In the genomic region with DNA sequence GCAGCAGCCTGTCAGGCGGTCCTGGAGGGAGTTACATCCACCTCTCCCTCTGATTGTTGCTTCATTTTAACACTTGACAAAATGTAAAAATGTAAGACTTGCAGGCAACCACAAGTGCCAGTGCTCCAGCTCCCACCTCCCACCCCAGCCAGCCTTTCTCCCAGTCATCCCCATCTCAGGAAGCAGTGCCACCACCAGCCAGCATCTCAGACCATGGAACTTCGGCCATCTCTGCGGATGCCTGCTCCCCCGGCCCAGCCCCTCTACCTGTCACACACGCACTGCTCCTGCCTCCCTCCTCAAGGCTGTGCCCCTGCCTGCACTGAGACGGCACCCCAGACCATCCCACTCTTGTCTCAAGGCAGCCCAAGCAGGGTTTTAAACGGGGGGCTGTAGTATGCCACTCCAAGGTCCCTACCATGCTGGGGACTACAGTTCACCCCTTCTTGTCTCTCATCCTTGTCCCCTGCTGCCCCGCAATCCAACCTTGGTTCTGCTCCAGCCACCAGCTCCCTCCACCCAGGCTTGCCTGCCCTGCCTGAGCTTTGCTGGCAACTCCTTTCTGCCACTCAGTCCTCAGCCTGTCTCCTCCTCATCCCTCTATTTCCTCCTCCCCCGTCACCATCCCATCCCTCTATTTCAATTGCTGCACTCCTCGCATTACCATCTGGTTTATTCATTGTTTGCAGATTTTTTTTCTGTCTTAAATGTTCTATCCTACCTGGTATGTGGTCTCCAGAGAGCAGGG, we compare ENCODE assay signal across 15 cellular contexts.
"Had no signal": no experiment of that assay in that cellular context is flagged by ENCODE, and none has a peak within 500 bp of the region (broad histone marks: within the 10 kb centered on the region; RNA-seq: fewer than 3 reads in every experiment).

No MANE protein-coding gene starts in this region.

- DNase-seq: activated CD4-positive, alpha-beta T cell treated with anti-CD3 and anti-CD28 coated beads, Interleukin-2, amount 10 ng/mL, durations not matched to agents 7 days and 5 days; activated naive CD4-positive, alpha-beta T cell treated with anti-CD3 and anti-CD28 coated beads, Interleukin-2, amount 10 ng/mL, durations not matched to agents 7 days and 5 days; body of pancreas; erythroblast; islet precursor cell; mucosa of descending colon; naive thymus-derived CD4-positive, alpha-beta T cell; occipital lobe; stimulated activated CD4-positive, alpha-beta T cell treated with anti-CD3 and anti-CD28 coated beads, Interleukin-4, amount 100 ng/mL, for 24 hours; stimulated activated naive CD4-positive, alpha-beta T cell treated with Interleukin-2 at 50 U/mL for 16 hours; trophoblast cell had no signal

- ATAC-seq: body of pancreas; left lobe of liver; mucosa of descending colon; naive thymus-derived CD4-positive, alpha-beta T cell had no signal

- H3K27me3 ChIP-seq: body of pancreas, right atrium auricular region, suprapubic skin had no signal

- H3K36me3 ChIP-seq: right atrium auricular region, suprapubic skin had no signal

- H3K4me3 ChIP-seq: body of pancreas, mucosa of descending colon, right atrium auricular region, suprapubic skin had no signal

- H3K4me1 ChIP-seq: body of pancreas, suprapubic skin had no signal

- H3K27me3 Mint-ChIP-seq: activated CD4-positive, alpha-beta T cell treated with anti-CD3 and anti-CD28 coated beads, Interleukin-2, amount 10 ng/mL, durations not matched to agents 7 days and 5 days; naive thymus-derived CD4-positive, alpha-beta T cell had no signal

- H3K36me3 Mint-ChIP-seq: activated naive CD4-positive, alpha-beta T cell treated with anti-CD3 and anti-CD28 coated beads, Interleukin-2, amount 10 ng/mL, durations not matched to agents 7 days and 5 days; naive thymus-derived CD4-positive, alpha-beta T cell had no signal

- H3K27ac Mint-ChIP-seq: activated CD4-positive, alpha-beta T cell treated with anti-CD3 and anti-CD28 coated beads, Interleukin-2, amount 10 ng/mL, durations not matched to agents 7 days and 5 days; activated naive CD4-positive, alpha-beta T cell treated with anti-CD3 and anti-CD28 coated beads, Interleukin-2, amount 10 ng/mL, durations not matched to agents 7 days and 5 days had no signal

- H3K4me3 Mint-ChIP-seq: activated CD4-positive, alpha-beta T cell treated with anti-CD3 and anti-CD28 coated beads, Interleukin-2, amount 10 ng/mL, durations not matched to agents 7 days and 5 days; activated naive CD4-positive, alpha-beta T cell treated with anti-CD3 and anti-CD28 coated beads, Interleukin-2, amount 10 ng/mL, durations not matched to agents 7 days and 5 days; endodermal cell; naive thymus-derived CD4-positive, alpha-beta T cell had no signal

- H3K4me1 Mint-ChIP-seq: activated naive CD4-positive, alpha-beta T cell treated with anti-CD3 and anti-CD28 coated beads, Interleukin-2, amount 10 ng/mL, durations not matched to agents 7 days and 5 days had no signal

- H3K9me3 ChIP-seq: body of pancreas, mucosa of descending colon, right atrium auricular region, suprapubic skin had no signal

- H3K9me3 Mint-ChIP-seq: activated CD4-positive, alpha-beta T cell treated with anti-CD3 and anti-CD28 coated beads, Interleukin-2, amount 10 ng/mL, durations not matched to agents 7 days and 5 days; activated naive CD4-positive, alpha-beta T cell treated with anti-CD3 and anti-CD28 coated beads, Interleukin-2, amount 10 ng/mL, durations not matched to agents 7 days and 5 days; endodermal cell had no signal

- H3K27ac ChIP-seq: body of pancreas, right atrium auricular region, suprapubic skin had no signal
